In genomic region chr12:95169368-95169767, GRCh38 we compare ENCODE assay signal across 1 cellular context.
TF ChIP-seq lines count a peak whose summit lies in the region.

No MANE protein-coding gene starts in this region.

TF ChIP-seq in WTC11, 78 proteins besides CTCF, POLR2A, EP300 and RAD21 (continued from another document):
- TF ChIP-seq ATF2 (CRISPR knock-in tag; IDR thresholded peaks at IDR 0.05; ENCODE audit: borderline replicate concordance, low read depth) (no peak), ZNF281 (CRISPR knock-in tag; IDR thresholded peaks at IDR 0.05) (no peak)
TF ChIP-seq in WTC11: peak in this region for 0.
